ENCODE assay signal across 8 cellular contexts in genomic region chr22:49917997-49918910, GRCh38. TPM values are rescaled to one million over a fixed set of nuclear protein-coding genes. Genes with fewer than 3 reads are reported as not detected.
DNase-seq lines count a peak whose midpoint lies in the region; ATAC-seq and TF ChIP-seq lines count a peak whose summit lies in the region.

TSS of gene ALG12 (minus strand) at chr22:49918438. CDS start at chr22:49913765, 4,673 bp downstream.
TSS of gene CRELD2 (plus strand) at chr22:49918634. CDS start at chr22:49918770, 136 bp downstream.

- intact Hi-C loops in activated B cell treated with CpG ODN at 0.5 μM for 24 hours (cut with micrococcal nuclease): loop anchor here (1.0 to 2.0 kb wide), 2 partner anchors 65 to 91 kb away; partner anchors contain the start of genes BRD1 and ZBED4

- H3K9me3 Mint-ChIP-seq in activated B cell treated with CpG ODN at 0.5 μM for 24 hours (no peaks in the 10 kb centered on the region), immature natural killer cell (no peaks in the 10 kb centered on the region)

- H3K4me3 ChIP-seq in cardiac fibroblast (replicated peaks in 1 of 2; ENCODE audit: low read depth in 2 of 2, low read length in 2 of 2): peak within 1 kb of the TSS; percentile 80 to 90

- TF ChIP-seq CTCF in activated B cell treated with CpG ODN at 0.5 μM for 24 hours (IDR thresholded peaks at IDR 0.05) (no peak), cardiac fibroblast (IDR thresholded peaks at IDR 0.05; ENCODE audit: low read depth, low read length) (no peak)

- H3K4me1 Mint-ChIP-seq in activated B cell treated with CpG ODN at 0.5 μM for 24 hours (peaks cover 34% of the 10 kb centered on the region), immature natural killer cell (peaks cover 25 to 28% of the 10 kb centered on the region in 2 donors)

- CTCF ChIA-PET in activated B cell treated with CpG ODN at 0.5 μM for 24 hours (lab: Charles Lee): interaction anchor here (0.9 kb wide), 1 partner anchor 112 kb away, joined by 3 read pairs; no protein-coding TSS in a partner anchor

- ATAC-seq in GM18909 (IDR thresholded peaks at IDR 0.05; ENCODE audit: poor library complexity, unreplicated experiment) (peak; percentile 90), HG03159 (IDR thresholded peaks at IDR 0.05; ENCODE audit: unreplicated experiment) (peak; percentile 83), activated B cell treated with CpG ODN at 0.5 μM for 24 hours (ENCODE audit: low read depth) (peak; percentile 98)

- POLR2A ChIA-PET in activated B cell treated with CpG ODN at 0.5 μM for 24 hours (lab: Charles Lee): interaction anchor here (0.5 to 1.8 kb wide), 10 partner anchors 8 to 114 kb away, joined by 3 to 9 read pairs (median 4); no protein-coding TSS in a partner anchor

- no peaks in the 10 kb centered on the region for H3K27me3 Mint-ChIP-seq in activated B cell treated with CpG ODN at 0.5 μM for 24 hours
- peaks cover 0 to 4% (median 3%) of the 10 kb centered on the region in 3 donors for H3K27me3 Mint-ChIP-seq in immature natural killer cell (ENCODE audit: low read depth in 3 of 3)

- H3K4me3 Mint-ChIP-seq in activated B cell treated with CpG ODN at 0.5 μM for 24 hours (peak within 1 kb of the TSS; percentile 84), immature natural killer cell (peak within 1 kb of the TSS; percentile 85 to 95 (median 91))

- H3K27ac Mint-ChIP-seq in activated B cell treated with CpG ODN at 0.5 μM for 24 hours: peak within 1 kb of the TSS; percentile 80
- H3K27ac Mint-ChIP-seq in immature natural killer cell: peak within 1 kb of the TSS; percentile 76 to 95 (median 86)

- peaks cover 31% of the 10 kb centered on the region for H3K36me3 Mint-ChIP-seq in activated B cell treated with CpG ODN at 0.5 μM for 24 hours (ENCODE audit: low read depth)
- peaks cover 0 to 5% (median under 1%) of the 10 kb centered on the region in 3 donors for H3K36me3 Mint-ChIP-seq in immature natural killer cell

- peak; percentile 100 for DNase-seq in AG08396 (ENCODE audit: low spot score)
- peak; percentile 93 for DNase-seq in NCI-H345 (lab: John Stamatoyannopoulos, UW)
- peak; percentile 95 for DNase-seq in activated B cell treated with CpG ODN at 0.5 μM for 24 hours
- peak; percentile 97 to 99 for DNase-seq in cardiac fibroblast (ENCODE audit: low read depth in 2 of 2)
- peak; percentile 96 to 97 (median 96) for DNase-seq in immature natural killer cell
- peak; percentile 94 for DNase-seq in smooth muscle cell of the brain vasculature (ENCODE audit: low read depth, low spot score)

RNA-seq across cellular contexts. Expression of gene ALG12, which starts in this region (rescaled TPM):
- 15.5 and 18.2 TPM in 2 replicates for total RNA-seq in activated B cell treated with CpG ODN at 0.5 μM for 24 hours
- 10 to 100 TPM; 11.7 to 26.6 (median 12.6) TPM for polyA plus RNA-seq in immature natural killer cell

RNA-seq across cellular contexts. Expression of gene CRELD2, which starts in this region (rescaled TPM):
- total RNA-seq in activated B cell treated with CpG ODN at 0.5 μM for 24 hours: 44.5 and 45.0 TPM in 2 replicates
- 10 to 100 TPM; 61.3 to 94.8 (median 76.9) TPM for polyA plus RNA-seq in immature natural killer cell

Comparison
In these comparisons a context has a peak if more than half of its experiments do, and no peak if none do; other contexts are left out.
1. Peak in every context shown above with its lines: DNase-seq, ATAC-seq and H3K4me3 ChIP-seq.